ENCODE assay signal across 8 cellular contexts in genomic region chr6:14661188-14661587, GRCh38.
DNase-seq lines count a peak whose midpoint lies in the region; TF ChIP-seq lines count a peak whose summit lies in the region.

No MANE protein-coding gene starts in this region.

- H3K27ac ChIP-seq in OCI-LY1 (ENCODE audit: low read depth, low read length, poor library complexity, severe bottlenecking): peak overlapping the region; percentile 67
- no peak overlapping the region for H3K27ac ChIP-seq in mesendoderm (ENCODE audit: low read depth, low read length)
- no peak overlapping the region for H3K27ac ChIP-seq in sigmoid colon

- no peak overlapping the region for H2AFZ ChIP-seq in OCI-LY1 (ENCODE audit: low read length)

- H3K9ac ChIP-seq in OCI-LY1 (ENCODE audit: low read length): no peak overlapping the region
- H3K9ac ChIP-seq in mesendoderm (ENCODE audit: low read length): no peak overlapping the region

- no peaks in the 10 kb centered on the region for H3K9me3 ChIP-seq in OCI-LY1 (ENCODE audit: low read length)
- no peaks in the 10 kb centered on the region for H3K9me3 ChIP-seq in sigmoid colon

- no peak overlapping the region for H4K5ac ChIP-seq in mesendoderm (ENCODE audit: low read length)

- no peak overlapping the region for H4K8ac ChIP-seq in mesendoderm (ENCODE audit: low read depth, low read length)

- TF ChIP-seq POLR2A in sigmoid colon (IDR thresholded peaks at IDR 0.05): no peak

- no peak for TF ChIP-seq EP300 in sigmoid colon (IDR thresholded peaks at IDR 0.05)

- H3K79me2 ChIP-seq in OCI-LY1 (ENCODE audit: insufficient read depth, low read length) (no peaks in the 10 kb centered on the region), mesendoderm (ENCODE audit: control insufficient read depth, insufficient read depth, low read length) (no peaks in the 10 kb centered on the region)

- H3K79me1 ChIP-seq in mesendoderm (ENCODE audit: low read length): no peaks in the 10 kb centered on the region

- H3K4me2 ChIP-seq in OCI-LY1 (ENCODE audit: low read length) (peak overlapping the region; percentile 29), mesendoderm (ENCODE audit: low read length) (no peak overlapping the region)

- H2BK120ac ChIP-seq in mesendoderm (ENCODE audit: low read depth, low read length): no peak overlapping the region

- H3K4me3 ChIP-seq in OCI-LY1 (ENCODE audit: low read depth, low read length, poor library complexity, severe bottlenecking): no peak overlapping the region
- no peak overlapping the region for H3K4me3 ChIP-seq in mesendoderm (ENCODE audit: low read length)
- no peak overlapping the region for H3K4me3 ChIP-seq in sigmoid colon

- no peaks in the 10 kb centered on the region for H3K36me3 ChIP-seq in OCI-LY1 (ENCODE audit: insufficient read depth, low read length)
- H3K36me3 ChIP-seq in mesendoderm (ENCODE audit: control insufficient read depth, insufficient read depth, low read length): no peaks in the 10 kb centered on the region
- H3K36me3 ChIP-seq in sigmoid colon: no peaks in the 10 kb centered on the region

- peaks cover 73% of the 10 kb centered on the region for H3K4me1 ChIP-seq in OCI-LY1 (ENCODE audit: insufficient read depth, low read length, severe bottlenecking)
- H3K4me1 ChIP-seq in mesendoderm (ENCODE audit: control insufficient read depth, low read depth, low read length): peaks cover 2% of the 10 kb centered on the region
- H3K4me1 ChIP-seq in sigmoid colon: peaks cover 0 to 12% (median 5%) of the 10 kb centered on the region in 4 donors

- TF ChIP-seq CTCF in OCI-LY1 (IDR thresholded peaks at IDR 0.05; ENCODE audit: low read length) (no peak), sigmoid colon (IDR thresholded peaks at IDR 0.05) (no peak)

- no peak overlapping the region for H3K18ac ChIP-seq in mesendoderm (ENCODE audit: low read length)

- WGBS in mesendoderm (ENCODE audit: extremely low coverage, insufficient coverage, low lambda C conversion rate): no CpG with 5 or more reads among the region's 5 CpGs
- WGBS in sigmoid colon, 2 donors: 51 to 61% methylated on average over 5 of the region's 5 CpGs

- H3K27me3 ChIP-seq in OCI-LY1 (ENCODE audit: insufficient read depth, low read length) (no peaks in the 10 kb centered on the region), mesendoderm (ENCODE audit: insufficient read depth, low read length, poor library complexity) (no peaks in the 10 kb centered on the region), sigmoid colon (no peaks in the 10 kb centered on the region)

- no peak overlapping the region for H2AK5ac ChIP-seq in mesendoderm (ENCODE audit: low read length)

- H3K56ac ChIP-seq in mesendoderm (ENCODE audit: low read length): no peak overlapping the region

- H2BK15ac ChIP-seq in mesendoderm (replicated peaks; ENCODE audit: low read depth): no peak overlapping the region

- H3K23ac ChIP-seq in mesendoderm (ENCODE audit: low read length): no peak overlapping the region

- peak; percentile 24 for DNase-seq in activated T-cell treated with anti-CD3 and anti-CD28 coated beads for 1 hour (ENCODE audit: low read depth)
- no peak for DNase-seq in activated T-cell treated with anti-CD3 and anti-CD28 coated beads, Interleukin-2, amount 50 U/mL, for 1 hour
- DNase-seq in central memory CD4-positive, alpha-beta T cell: peak; percentile 42
- peak; percentile 5 to 62 (median 44) for DNase-seq in stimulated activated naive CD4-positive, alpha-beta T cell (lab: John Stamatoyannopoulos, UW)
- no peak for DNase-seq in mesendoderm
- DNase-seq in GOT3 (lab: John Stamatoyannopoulos, UW): no peak
- no peak for DNase-seq in sigmoid colon

- no peak overlapping the region for H3K4ac ChIP-seq in mesendoderm (ENCODE audit: low read depth, low read length)

- no peaks in the 10 kb centered on the region for H3F3A ChIP-seq in OCI-LY1 (ENCODE audit: insufficient read depth, low read length)

- intact Hi-C loops in sigmoid colon (cut with DNase I): no loop called here

- no peaks in the 10 kb centered on the region for H4K20me1 ChIP-seq in OCI-LY1 (ENCODE audit: insufficient read depth, low read length)

- no peaks in the 10 kb centered on the region for H3K9me2 ChIP-seq in OCI-LY1 (ENCODE audit: low read depth, low read length)

- no peak overlapping the region for H2BK5ac ChIP-seq in mesendoderm (ENCODE audit: low read length)

Comparison
In these comparisons a context has a peak if more than half of its experiments do, and no peak if none do; other contexts are left out.
1. DNase-seq: peak in activated T-cell treated with anti-CD3 and anti-CD28 coated beads for 1 hour (single experiment), central memory CD4-positive, alpha-beta T cell (single experiment) and stimulated activated naive CD4-positive, alpha-beta T cell (6 of 6); none in activated T-cell treated with anti-CD3 and anti-CD28 coated beads, Interleukin-2, amount 50 U/mL, for 1 hour (single experiment), mesendoderm (single experiment), GOT3 (single experiment) and sigmoid colon (single experiment).